In genomic region chr9:86732514-86732913, GRCh38 we compare ENCODE assay signal across 11 cellular contexts.
DNase-seq lines count a peak whose midpoint lies in the region; ATAC-seq and TF ChIP-seq lines count a peak whose summit lies in the region.
"Had no signal": no experiment of that assay in that cellular context is flagged by ENCODE, and none has a peak within 500 bp of the region (broad histone marks: within the 10 kb centered on the region; RNA-seq: fewer than 3 reads in every experiment).

No MANE protein-coding gene starts in this region.

- H2BK12ac ChIP-seq in trophoblast cell (ENCODE audit: low read length): no peak overlapping the region

- TF ChIP-seq CTCF in brain microvascular endothelial cell (IDR thresholded peaks at IDR 0.05; ENCODE audit: low read depth, low read length, missing control alignments) (no peak), MM.1S (IDR thresholded peaks at IDR 0.05; ENCODE audit: low read length) (no peak)

- H3K79me1 ChIP-seq in trophoblast cell (ENCODE audit: low read length): no peaks in the 10 kb centered on the region

- 5 to 15% methylated on average over 2 of the region's 2 CpGs for WGBS in aorta, 2 donors
- no CpG with 5 or more reads among the region's 2 CpGs for WGBS in trophoblast cell (ENCODE audit: extremely low coverage, insufficient coverage, insufficient read length)

- H3K9me3 Mint-ChIP-seq in activated T-cell treated with anti-CD3 and anti-CD28 coated beads, Interleukin-2, amount 50 U/mL, for 72 hours: no peaks in the 10 kb centered on the region

- H3K4me3 Mint-ChIP-seq in activated T-cell treated with anti-CD3 and anti-CD28 coated beads, Interleukin-2, amount 50 U/mL, for 72 hours: no peak overlapping the region
- H3K4me3 Mint-ChIP-seq: IgD-negative memory B cell had no signal

- H3K27ac ChIP-seq in brain microvascular endothelial cell (no peak overlapping the region), aorta (ENCODE audit: low read depth in 1 of 2, low read length in 2 of 2) (no peak overlapping the region), MM.1S (ENCODE audit: low read length) (no peak overlapping the region), trophoblast cell (ENCODE audit: low read depth, low read length) (no peak overlapping the region)
- H3K27ac ChIP-seq: SK-N-MC had no signal

- H3K36me3 Mint-ChIP-seq in activated T-cell treated with anti-CD3 and anti-CD28 coated beads, Interleukin-2, amount 50 U/mL, for 72 hours (ENCODE audit: insufficient read depth in 2 of 2): no peaks in the 10 kb centered on the region
- H3K36me3 Mint-ChIP-seq: IgD-negative memory B cell had no signal

- ATAC-seq in aorta (ENCODE audit: low FRiP score): peak; percentile 80
- no peak for ATAC-seq in activated T-cell treated with anti-CD3 and anti-CD28 coated beads, Interleukin-2, amount 50 U/mL, for 72 hours (replicated peaks in 1 of 2)

- no peaks in the 10 kb centered on the region for H3K9me2 ChIP-seq in MM.1S (replicated peaks; ENCODE audit: insufficient read depth, low read length)

- intact Hi-C loops in aorta (cut with DNase I): loop anchor here in 1 of 2 donors (10.0 kb wide), 1 partner anchor 212 kb away; the partner anchor contains the start of gene GAS1

- H3K27ac Mint-ChIP-seq in activated T-cell treated with anti-CD3 and anti-CD28 coated beads, Interleukin-2, amount 50 U/mL, for 72 hours: no peak overlapping the region
- H3K27ac Mint-ChIP-seq: IgD-negative memory B cell had no signal

- H3K4me1 ChIP-seq in aorta (ENCODE audit: control insufficient read depth in 1 of 2, insufficient read depth in 2 of 2, low read length in 2 of 2) (peaks cover 0 to 5% of the 10 kb centered on the region in 2 donors), MM.1S (ENCODE audit: low read length) (no peaks in the 10 kb centered on the region), trophoblast cell (ENCODE audit: control insufficient read depth in 1 of 2, insufficient read depth in 2 of 2, low read length in 2 of 2) (peaks cover 0 to 4% of the 10 kb centered on the region in 2 experiments)

- no peak overlapping the region for H4K91ac ChIP-seq in trophoblast cell (ENCODE audit: low read depth, low read length)

- H2AFZ ChIP-seq in MM.1S (ENCODE audit: low read length) (no peak overlapping the region), trophoblast cell (ENCODE audit: insufficient read depth, low read length, poor library complexity) (no peak overlapping the region)

- H4K8ac ChIP-seq in trophoblast cell (ENCODE audit: low read depth, low read length): no peak overlapping the region

- H3K9ac ChIP-seq in MM.1S (ENCODE audit: low read length) (no peak overlapping the region), trophoblast cell (ENCODE audit: low read length) (no peak overlapping the region)

- H3K36me3 ChIP-seq in brain microvascular endothelial cell (replicated peaks) (no peaks in the 10 kb centered on the region), aorta (ENCODE audit: control insufficient read depth in 1 of 2, insufficient read depth in 2 of 2, low read length in 1 of 2) (no peaks in the 10 kb centered on the region), MM.1S (replicated peaks; ENCODE audit: insufficient read depth, low read length) (no peaks in the 10 kb centered on the region), trophoblast cell (ENCODE audit: control insufficient read depth in 1 of 2, insufficient read depth in 2 of 2, low read length in 2 of 2) (no peaks in the 10 kb centered on the region)

- H3K18ac ChIP-seq in trophoblast cell (ENCODE audit: low read length): no peak overlapping the region

- no peaks in the 10 kb centered on the region for H3K79me2 ChIP-seq in MM.1S (ENCODE audit: low read length)
- H3K79me2 ChIP-seq in trophoblast cell (ENCODE audit: control insufficient read depth, insufficient read depth, low read length, poor library complexity): no peaks in the 10 kb centered on the region

- no peak overlapping the region for H2BK120ac ChIP-seq in trophoblast cell (ENCODE audit: insufficient read depth, low read length, poor library complexity)

- H3K4me3 ChIP-seq in brain microvascular endothelial cell (ENCODE audit: low read depth, low read length) (no peak overlapping the region), aorta (ENCODE audit: low read length in 2 of 2) (no peak overlapping the region), MM.1S (ENCODE audit: low read length) (no peak overlapping the region), trophoblast cell (ENCODE audit: low read depth, low read length) (no peak overlapping the region)
- H3K4me3 ChIP-seq: SK-N-MC had no signal

- DNase-seq in HS-5 (ENCODE audit: low read depth): peak; percentile 95
- peak; percentile 69 for DNase-seq in brain microvascular endothelial cell
- peak; percentile 92 for DNase-seq in iris pigment epithelial cell (ENCODE audit: low read depth)
- DNase-seq in aorta: no peak
- no peak for DNase-seq in MM.1S
- DNase-seq in trophoblast cell: no peak
- no peak for DNase-seq in activated T-cell treated with anti-CD3 and anti-CD28 coated beads, Interleukin-2, amount 50 U/mL, for 72 hours
- DNase-seq: NCI-H2081 treated with DMSO at 0.1 percent for 48 hours, nucleus accumbens had no signal

- H3K4me2 ChIP-seq in MM.1S (ENCODE audit: low read depth, low read length) (no peak overlapping the region), trophoblast cell (ENCODE audit: low read length) (no peak overlapping the region)

- H3K9me3 ChIP-seq in aorta (ENCODE audit: control insufficient read depth, low read length) (no peaks in the 10 kb centered on the region), MM.1S (replicated peaks; ENCODE audit: insufficient read depth, low read length) (no peaks in the 10 kb centered on the region), trophoblast cell (ENCODE audit: insufficient read depth, low read depth, low read length) (no peaks in the 10 kb centered on the region)

- H3K14ac ChIP-seq in trophoblast cell (ENCODE audit: low read length): no peak overlapping the region

- H2BK5ac ChIP-seq in trophoblast cell (ENCODE audit: low read depth, low read length, poor library complexity): no peak overlapping the region

- no peaks in the 10 kb centered on the region for H3F3A ChIP-seq in MM.1S (ENCODE audit: insufficient read depth, low read length)

- no peak overlapping the region for H2AK5ac ChIP-seq in trophoblast cell (ENCODE audit: low read length)

- H3K27me3 Mint-ChIP-seq in activated T-cell treated with anti-CD3 and anti-CD28 coated beads, Interleukin-2, amount 50 U/mL, for 72 hours (ENCODE audit: low read depth): no peaks in the 10 kb centered on the region
- H3K27me3 Mint-ChIP-seq: IgD-negative memory B cell had no signal

- H4K12ac ChIP-seq in trophoblast cell (ENCODE audit: low read depth, low read length): no peak overlapping the region

- in situ Hi-C loops in brain microvascular endothelial cell (cut with HindIII; ENCODE audit: low pct_ligation_motif_present, low sequenced_read_pairs): no loop called here

- H3K4ac ChIP-seq in trophoblast cell (ENCODE audit: low read depth, low read length): no peak overlapping the region

- H4K20me1 ChIP-seq in MM.1S (ENCODE audit: insufficient read depth, low read length): no peaks in the 10 kb centered on the region

- H3K27me3 ChIP-seq in brain microvascular endothelial cell (replicated peaks): no peaks in the 10 kb centered on the region
- no peaks in the 10 kb centered on the region for H3K27me3 ChIP-seq in aorta (ENCODE audit: control insufficient read depth in 1 of 2, insufficient read depth in 2 of 2, low read length in 1 of 2)
- H3K27me3 ChIP-seq in MM.1S (replicated peaks; ENCODE audit: insufficient read depth, low read length): no peaks in the 10 kb centered on the region
- H3K27me3 ChIP-seq in trophoblast cell (ENCODE audit: insufficient read depth, low read length): no peaks in the 10 kb centered on the region

- H3K4me1 Mint-ChIP-seq in activated T-cell treated with anti-CD3 and anti-CD28 coated beads, Interleukin-2, amount 50 U/mL, for 72 hours (ENCODE audit: low read depth): no peaks in the 10 kb centered on the region
- H3K4me1 Mint-ChIP-seq: IgD-negative memory B cell had no signal

- no peak overlapping the region for H3K23ac ChIP-seq in trophoblast cell (ENCODE audit: low read length)

Comparison
In these comparisons a context has a peak if more than half of its experiments do, and no peak if none do; other contexts are left out.
1. DNase-seq: peak in HS-5 (single experiment), brain microvascular endothelial cell (single experiment) and iris pigment epithelial cell (single experiment); none in aorta (0 of 2), MM.1S (single experiment), trophoblast cell (0 of 2) and activated T-cell treated with anti-CD3 and anti-CD28 coated beads, Interleukin-2, amount 50 U/mL, for 72 hours (0 of 2).